In genomic region chr2:105864262-105864661, GRCh38 we compare ENCODE assay signal across 1 cellular context.
TF ChIP-seq lines count a peak whose summit lies in the region.

No MANE protein-coding gene starts in this region.

TF ChIP-seq in GM23338, 12 proteins besides CTCF, POLR2A, EP300 and RAD21 (continued from another document):
- TF ChIP-seq, protein P1, sequence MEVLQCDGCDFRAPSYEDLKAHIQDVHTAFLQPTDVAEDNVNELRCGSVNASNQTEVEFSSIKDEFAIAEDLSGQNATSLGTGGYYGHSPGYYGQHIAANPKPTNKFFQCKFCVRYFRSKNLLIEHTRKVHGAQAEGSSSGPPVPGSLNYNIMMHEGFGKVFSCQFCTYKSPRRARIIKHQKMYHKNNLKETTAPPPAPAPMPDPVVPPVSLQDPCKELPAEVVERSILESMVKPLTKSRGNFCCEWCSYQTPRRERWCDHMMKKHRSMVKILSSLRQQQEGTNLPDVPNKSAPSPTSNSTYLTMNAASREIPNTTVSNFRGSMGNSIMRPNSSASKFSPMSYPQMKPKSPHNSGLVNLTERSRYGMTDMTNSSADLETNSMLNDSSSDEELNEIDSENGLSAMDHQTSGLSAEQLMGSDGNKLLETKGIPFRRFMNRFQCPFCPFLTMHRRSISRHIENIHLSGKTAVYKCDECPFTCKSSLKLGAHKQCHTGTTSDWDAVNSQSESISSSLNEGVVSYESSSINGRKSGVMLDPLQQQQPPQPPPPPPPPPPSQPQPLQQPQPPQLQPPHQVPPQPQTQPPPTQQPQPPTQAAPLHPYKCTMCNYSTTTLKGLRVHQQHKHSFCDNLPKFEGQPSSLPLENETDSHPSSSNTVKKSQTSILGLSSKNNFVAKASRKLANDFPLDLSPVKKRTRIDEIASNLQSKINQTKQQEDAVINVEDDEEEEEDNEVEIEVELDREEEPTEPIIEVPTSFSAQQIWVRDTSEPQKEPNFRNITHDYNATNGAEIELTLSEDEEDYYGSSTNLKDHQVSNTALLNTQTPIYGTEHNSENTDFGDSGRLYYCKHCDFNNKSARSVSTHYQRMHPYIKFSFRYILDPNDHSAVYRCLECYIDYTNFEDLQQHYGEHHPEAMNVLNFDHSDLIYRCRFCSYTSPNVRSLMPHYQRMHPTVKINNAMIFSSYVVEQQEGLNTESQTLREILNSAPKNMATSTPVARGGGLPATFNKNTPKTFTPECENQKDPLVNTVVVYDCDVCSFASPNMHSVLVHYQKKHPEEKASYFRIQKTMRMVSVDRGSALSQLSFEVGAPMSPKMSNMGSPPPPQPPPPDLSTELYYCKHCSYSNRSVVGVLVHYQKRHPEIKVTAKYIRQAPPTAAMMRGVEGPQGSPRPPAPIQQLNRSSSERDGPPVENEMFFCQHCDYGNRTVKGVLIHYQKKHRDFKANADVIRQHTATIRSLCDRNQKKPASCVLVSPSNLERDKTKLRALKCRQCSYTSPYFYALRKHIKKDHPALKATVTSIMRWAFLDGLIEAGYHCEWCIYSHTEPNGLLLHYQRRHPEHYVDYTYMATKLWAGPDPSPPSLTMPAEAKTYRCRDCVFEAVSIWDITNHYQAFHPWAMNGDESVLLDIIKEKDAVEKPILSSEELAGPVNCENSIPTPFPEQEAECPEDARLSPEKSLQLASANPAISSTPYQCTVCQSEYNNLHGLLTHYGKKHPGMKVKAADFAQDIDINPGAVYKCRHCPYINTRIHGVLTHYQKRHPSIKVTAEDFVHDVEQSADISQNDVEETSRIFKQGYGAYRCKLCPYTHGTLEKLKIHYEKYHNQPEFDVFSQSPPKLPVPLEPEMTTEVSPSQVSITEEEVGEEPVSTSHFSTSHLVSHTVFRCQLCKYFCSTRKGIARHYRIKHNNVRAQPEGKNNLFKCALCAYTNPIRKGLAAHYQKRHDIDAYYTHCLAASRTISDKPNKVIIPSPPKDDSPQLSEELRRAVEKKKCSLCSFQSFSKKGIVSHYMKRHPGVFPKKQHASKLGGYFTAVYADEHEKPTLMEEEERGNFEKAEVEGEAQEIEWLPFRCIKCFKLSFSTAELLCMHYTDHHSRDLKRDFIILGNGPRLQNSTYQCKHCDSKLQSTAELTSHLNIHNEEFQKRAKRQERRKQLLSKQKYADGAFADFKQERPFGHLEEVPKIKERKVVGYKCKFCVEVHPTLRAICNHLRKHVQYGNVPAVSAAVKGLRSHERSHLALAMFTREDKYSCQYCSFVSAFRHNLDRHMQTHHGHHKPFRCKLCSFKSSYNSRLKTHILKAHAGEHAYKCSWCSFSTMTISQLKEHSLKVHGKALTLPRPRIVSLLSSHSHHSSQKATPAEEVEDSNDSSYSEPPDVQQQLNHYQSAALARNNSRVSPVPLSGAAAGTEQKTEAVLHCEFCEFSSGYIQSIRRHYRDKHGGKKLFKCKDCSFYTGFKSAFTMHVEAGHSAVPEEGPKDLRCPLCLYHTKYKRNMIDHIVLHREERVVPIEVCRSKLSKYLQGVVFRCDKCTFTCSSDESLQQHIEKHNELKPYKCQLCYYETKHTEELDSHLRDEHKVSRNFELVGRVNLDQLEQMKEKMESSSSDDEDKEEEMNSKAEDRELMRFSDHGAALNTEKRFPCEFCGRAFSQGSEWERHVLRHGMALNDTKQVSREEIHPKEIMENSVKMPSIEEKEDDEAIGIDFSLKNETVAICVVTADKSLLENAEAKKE (CRISPR knock-in tag; IDR thresholded peaks at IDR 0.05) = no peak
- TF ChIP-seq EZH2 (IDR thresholded peaks at IDR 0.05; ENCODE audit: low read depth, unreplicated experiment) = no peak
- TF ChIP-seq NANOG (IDR thresholded peaks at IDR 0.05; ENCODE audit: borderline replicate concordance) = no peak
- no peak for TF ChIP-seq EZH2phosphoT487 (IDR thresholded peaks at IDR 0.05; ENCODE audit: unreplicated experiment)
- TF ChIP-seq CREB1 (CRISPR knock-in tag; IDR thresholded peaks at IDR 0.05; ENCODE audit: low read depth) = no peak
